In the genomic region with DNA sequence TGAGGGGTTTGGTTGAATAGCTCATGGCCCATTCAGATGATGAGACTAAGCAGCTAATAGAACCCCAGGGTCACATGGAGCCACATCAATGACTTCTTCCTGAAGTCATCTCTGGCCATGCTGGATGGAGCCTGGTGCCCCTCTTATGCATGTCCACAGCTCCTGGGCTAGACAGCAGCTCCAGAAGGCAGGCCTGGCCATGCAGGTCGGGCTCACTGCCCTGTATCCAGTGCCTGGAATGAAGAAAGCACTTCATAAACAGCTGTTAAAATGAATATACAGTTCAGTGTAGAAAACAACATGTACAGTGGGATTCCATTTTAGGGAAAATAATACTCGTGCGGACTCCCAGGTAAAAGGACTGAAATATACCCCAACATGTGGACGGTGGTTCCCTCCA, we compare ENCODE assay signal across 12 cellular contexts.
"Had no signal": no experiment of that assay in that cellular context is flagged by ENCODE, and none has a peak within 500 bp of the region (broad histone marks: within the 10 kb centered on the region; RNA-seq: fewer than 3 reads in every experiment).

No MANE protein-coding gene starts in this region.

- H3K4me3 ChIP-seq: ascending aorta, upper lobe of right lung had no signal

- H3K4me3 Mint-ChIP-seq: activated CD4-positive, alpha-beta memory T cell treated with anti-CD3 and anti-CD28 coated beads, Interleukin-2, amount 10 ng/mL, durations not matched to agents 7 days and 5 days; activated T-helper 1 cell treated with anti-CD3 and anti-CD28 coated beads, Interleukin-12 subunit alpha, Interleukin-12 subunit beta, Interleukin-2, Interleukin-4 antibody, amounts not matched to agents 30 ng/mL and 10 ng/mL and 1 ng/mL, durations not matched to agents 14 hours and 24 hours and 36 hours; endodermal cell had no signal

- H3K27ac ChIP-seq: ascending aorta, upper lobe of right lung had no signal

- H3K27me3 ChIP-seq: ascending aorta, upper lobe of right lung had no signal

- H3K4me1 ChIP-seq: upper lobe of right lung had no signal

- H3K9me3 Mint-ChIP-seq: activated CD4-positive, alpha-beta memory T cell treated with anti-CD3 and anti-CD28 coated beads, Interleukin-2, amount 10 ng/mL, durations not matched to agents 7 days and 5 days; activated T-helper 1 cell treated with anti-CD3 and anti-CD28 coated beads, Interleukin-12 subunit alpha, Interleukin-12 subunit beta, Interleukin-2, Interleukin-4 antibody, amounts not matched to agents 30 ng/mL and 10 ng/mL and 1 ng/mL, durations not matched to agents 14 hours and 24 hours and 36 hours; endodermal cell had no signal

- H3K27ac Mint-ChIP-seq: activated CD4-positive, alpha-beta memory T cell treated with anti-CD3 and anti-CD28 coated beads, Interleukin-2, amount 10 ng/mL, durations not matched to agents 7 days and 5 days; activated T-helper 1 cell treated with anti-CD3 and anti-CD28 coated beads, Interleukin-12 subunit alpha, Interleukin-12 subunit beta, Interleukin-2, Interleukin-4 antibody, amounts not matched to agents 30 ng/mL and 10 ng/mL and 1 ng/mL, durations not matched to agents 14 hours and 24 hours and 36 hours; endodermal cell had no signal

- H3K9me3 ChIP-seq: ascending aorta, upper lobe of right lung had no signal

- ATAC-seq: activated CD4-positive, CD25-positive, alpha-beta regulatory T cell treated with anti-CD3 and anti-CD28 coated beads, Interleukin-2, amount 50 U/mL, for 24 hours; esophagus mucosa; left lobe of liver; upper lobe of right lung had no signal

- H3K36me3 ChIP-seq: ascending aorta, upper lobe of right lung had no signal

- DNase-seq: activated CD4-positive, alpha-beta memory T cell treated with anti-CD3 and anti-CD28 coated beads, Interleukin-2, amount 10 ng/mL, durations not matched to agents 7 days and 5 days; activated naive CD4-positive, alpha-beta T cell; cortex of kidney; endodermal cell; mesenchymal stem cell; stimulated activated CD4-positive, alpha-beta T cell treated with anti-CD3 and anti-CD28 coated beads, Interleukin-4, amount 100 ng/mL, for 4 hours; upper lobe of right lung had no signal
